9 cellular contexts compared by ENCODE assay signal in the genomic region with DNA sequence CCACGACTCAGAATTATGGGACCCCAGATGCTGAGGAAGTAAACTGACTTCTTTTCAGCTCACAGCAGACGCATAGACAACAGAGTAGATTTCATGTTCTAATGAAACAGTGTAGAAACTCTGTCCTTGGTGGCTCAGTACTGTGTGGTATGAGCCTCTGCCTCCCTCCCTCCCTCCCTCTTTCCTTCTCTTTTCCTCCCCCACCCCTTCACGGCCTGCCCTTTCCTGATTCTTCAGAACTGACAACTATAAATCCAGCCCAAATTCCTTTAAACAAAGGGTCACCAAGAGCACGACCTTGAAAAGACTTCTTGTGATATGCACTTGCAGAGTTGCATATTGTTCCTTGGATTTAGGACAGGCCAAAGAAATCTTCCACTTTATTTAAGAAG.
DNase-seq lines count a peak whose midpoint lies in the region; ATAC-seq, FAIRE-seq and TF ChIP-seq lines count a peak whose summit lies in the region.
"Had no signal": no experiment of that assay in that cellular context is flagged by ENCODE, and none has a peak within 500 bp of the region (broad histone marks: within the 10 kb centered on the region; RNA-seq: fewer than 3 reads in every experiment).

No MANE protein-coding gene starts in this region.

- ATAC-seq in lower lobe of right lung = peak; percentile 20 to 24

- DNase-seq in HT-29 (ENCODE audit: low spot score) (peak; percentile 27), astrocyte (ENCODE audit: low read depth) (no peak), lower lobe of right lung (no peak), testis (peak; percentile 71), NCI-H2081 treated with DMSO at 0.1 percent for 48 hours (lab: John Stamatoyannopoulos, UW) (no peak), superior temporal gyrus (ENCODE audit: extremely low spot score) (no peak)
- no peak for DNase-seq in stimulated activated CD4-positive, alpha-beta T cell treated with anti-CD3 and anti-CD28 coated beads, Interleukin-2, amount 100 ng/mL, for 48 hours
- DNase-seq: PC-9 had no signal

- H3K9ac ChIP-seq in astrocyte (ENCODE audit: low read length) = peak overlapping the region; percentile 71

- H3K4me2 ChIP-seq in astrocyte (ENCODE audit: low read length) = peak overlapping the region; percentile 80
- H3K4me2 ChIP-seq: PC-9 had no signal

- H3K4me3 Mint-ChIP-seq in astrocyte (ENCODE audit: unreplicated experiment) = no peak overlapping the region

- no peaks in the 10 kb centered on the region for H3K27me3 Mint-ChIP-seq in astrocyte (ENCODE audit: low read depth, unreplicated experiment)

- H3K27ac ChIP-seq in astrocyte (ENCODE audit: low read depth, low read length) (peak overlapping the region; percentile 61), lower lobe of right lung (peak overlapping the region; percentile 54), testis (peak overlapping the region; percentile 80 to 86)
- H3K27ac ChIP-seq: PC-9 had no signal

- peaks cover 55% of the 10 kb centered on the region for H3K4me1 Mint-ChIP-seq in astrocyte (ENCODE audit: low read depth, unreplicated experiment)

- FAIRE-seq in astrocyte (lab: Jason Lieb, UNC) = no peak
- FAIRE-seq: GM18507 had no signal

- TF ChIP-seq CTCF in astrocyte (IDR thresholded peaks at IDR 0.05; ENCODE audit: insufficient read depth, low read depth, low read length) (no peak), lower lobe of right lung (IDR thresholded peaks at IDR 0.05) (no peak), testis (IDR thresholded peaks at IDR 0.05) (no peak)

- H3K9me3 ChIP-seq in astrocyte (ENCODE audit: insufficient read depth, low read depth, low read length) (no peaks in the 10 kb centered on the region), lower lobe of right lung (no peaks in the 10 kb centered on the region), testis (no peaks in the 10 kb centered on the region)

- H3K4me3 ChIP-seq in astrocyte (ENCODE audit: insufficient read depth, low read depth, low read length) = no peak overlapping the region
- peak overlapping the region; percentile 10 for H3K4me3 ChIP-seq in lower lobe of right lung
- no peak overlapping the region for H3K4me3 ChIP-seq in testis
- H3K4me3 ChIP-seq: PC-9 had no signal

- H3K36me3 ChIP-seq in astrocyte (ENCODE audit: insufficient read depth, low read length) (no peaks in the 10 kb centered on the region), lower lobe of right lung (no peaks in the 10 kb centered on the region), testis (ENCODE audit: low read depth, missing control alignments) (no peaks in the 10 kb centered on the region)

- H3K27me3 ChIP-seq in astrocyte (ENCODE audit: insufficient read depth, low read length) (no peaks in the 10 kb centered on the region), lower lobe of right lung (ENCODE audit: low read depth) (no peaks in the 10 kb centered on the region), testis (no peaks in the 10 kb centered on the region)

- H3K79me2 ChIP-seq in astrocyte (ENCODE audit: insufficient read depth, low read length) = peaks cover 26% of the 10 kb centered on the region

- no peaks in the 10 kb centered on the region for H4K20me1 ChIP-seq in astrocyte (ENCODE audit: insufficient read depth, low read length)

- H3K4me1 ChIP-seq in astrocyte (ENCODE audit: insufficient read depth, low read length) = peaks cover 34% of the 10 kb centered on the region
- peaks cover 48% of the 10 kb centered on the region for H3K4me1 ChIP-seq in lower lobe of right lung
- H3K4me1 ChIP-seq in testis = peaks cover 37% of the 10 kb centered on the region

- no peak for TF ChIP-seq POLR2A in testis (IDR thresholded peaks at IDR 0.05)

- H2AFZ ChIP-seq in astrocyte (ENCODE audit: low read depth, low read length) = no peak overlapping the region
- H2AFZ ChIP-seq: PC-9 had no signal

- H3K27ac Mint-ChIP-seq in astrocyte (ENCODE audit: unreplicated experiment) = peak overlapping the region; percentile 100

- 19 to 35% methylated on average over 3 to 4 of the region's 4 CpGs for WGBS in testis, 2 donors

- H3K9me3 Mint-ChIP-seq in astrocyte (ENCODE audit: unreplicated experiment) = peaks cover 2% of the 10 kb centered on the region

- H3K36me3 Mint-ChIP-seq in astrocyte (ENCODE audit: low read depth, unreplicated experiment) = peaks cover 3% of the 10 kb centered on the region

- intact Hi-C loops in lower lobe of right lung (cut with DNase I) = no loop called here
- intact Hi-C loops in testis (cut with DNase I; ENCODE audit: low total_unique reads) = no loop called here

Comparison
In these comparisons a context has a peak if more than half of its experiments do, and no peak if none do; other contexts are left out.
1. DNase-seq: peak in HT-29 (single experiment) and testis (single experiment); none in astrocyte (single experiment), lower lobe of right lung (single experiment), NCI-H2081 treated with DMSO at 0.1 percent for 48 hours (single experiment), superior temporal gyrus (single experiment) and stimulated activated CD4-positive, alpha-beta T cell treated with anti-CD3 and anti-CD28 coated beads, Interleukin-2, amount 100 ng/mL, for 48 hours (0 of 2).
2. Peak in every context shown above with its lines, with median percentiles within 50 percentile points of each other: H3K27ac ChIP-seq.